In the genomic region with DNA sequence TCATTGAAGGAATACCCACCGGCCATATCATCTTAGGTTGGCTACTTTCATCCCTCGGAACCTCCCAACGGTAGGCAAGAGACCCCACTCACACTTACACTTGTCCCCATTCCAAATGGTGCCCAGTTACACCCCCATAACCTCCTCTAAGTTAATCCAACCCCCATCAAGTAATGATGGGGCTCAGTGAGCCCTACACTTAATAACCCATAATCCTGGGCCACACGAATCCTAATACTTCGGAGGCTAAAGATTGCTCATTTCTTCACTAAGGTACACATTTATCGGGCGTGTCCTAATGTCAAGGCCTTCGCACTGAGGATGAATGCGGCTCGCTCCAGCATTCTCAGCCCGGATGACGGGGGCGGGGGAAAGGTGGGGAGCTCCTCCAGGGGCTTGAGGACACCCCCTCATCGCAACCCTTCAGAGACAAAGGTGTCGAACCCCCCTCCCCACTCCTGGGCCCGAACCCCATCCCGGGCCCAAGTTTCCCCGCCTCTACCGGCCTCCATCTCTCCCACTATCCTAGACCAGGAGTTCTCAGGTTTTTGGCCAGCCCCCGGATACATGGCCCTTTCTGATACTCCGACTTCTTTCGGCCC, we compare ENCODE assay signal across 10 cellular contexts. TPM values are rescaled to one million over a fixed set of nuclear protein-coding genes. Genes with fewer than 3 reads are reported as not detected.
DNase-seq lines count a peak whose midpoint lies in the region; ATAC-seq lines count a peak whose summit lies in the region.
"Had no signal": no experiment of that assay in that cellular context is flagged by ENCODE, and none has a peak within 500 bp of the region (broad histone marks: within the 10 kb centered on the region; RNA-seq: fewer than 3 reads in every experiment).

No MANE protein-coding gene starts in this region.

- H3K4me3 ChIP-seq in effector memory CD4-positive, alpha-beta T cell (ENCODE audit: insufficient read depth, low read depth, low read length, poor library complexity, severe bottlenecking): peak overlapping the region; percentile 66
- peak overlapping the region; percentile 91 for H3K4me3 ChIP-seq in neuron (ENCODE audit: low read length)

- no peak overlapping the region for H3K27ac Mint-ChIP-seq in stimulated activated memory B cell treated with anti-CD40 and anti-IgM and Interleukin-4, amounts not matched to agents 10 μg/mL and 1 μg/mL and 100 μg/mL, for 72 hours
- H3K27ac Mint-ChIP-seq: natural killer cell treated with Interleukin-12 subunit alpha and Interleukin-12 subunit beta and Interleukin-15 and Interleukin-18, amount 100 ng/mL, for 72 hours had no signal

- H3K9me3 Mint-ChIP-seq in stimulated activated memory B cell treated with anti-CD40 and anti-IgM and Interleukin-4, amounts not matched to agents 10 μg/mL and 1 μg/mL and 100 μg/mL, for 72 hours: no peaks in the 10 kb centered on the region
- H3K9me3 Mint-ChIP-seq: natural killer cell treated with Interleukin-12 subunit alpha and Interleukin-12 subunit beta and Interleukin-15 and Interleukin-18, amount 100 ng/mL, for 72 hours had no signal

- no peaks in the 10 kb centered on the region for H3K27me3 Mint-ChIP-seq in stimulated activated memory B cell treated with anti-CD40 and anti-IgM and Interleukin-4, amounts not matched to agents 10 μg/mL and 1 μg/mL and 100 μg/mL, for 72 hours
- H3K27me3 Mint-ChIP-seq: natural killer cell treated with Interleukin-12 subunit alpha and Interleukin-12 subunit beta and Interleukin-15 and Interleukin-18, amount 100 ng/mL, for 72 hours had no signal

- H3K27me3 ChIP-seq in effector memory CD4-positive, alpha-beta T cell (replicated peaks; ENCODE audit: control insufficient read depth, insufficient read depth, low read length, poor library complexity, severe bottlenecking): no peaks in the 10 kb centered on the region
- no peaks in the 10 kb centered on the region for H3K27me3 ChIP-seq in neuron (ENCODE audit: insufficient read depth, low read length)

- H3K4me1 Mint-ChIP-seq in stimulated activated memory B cell treated with anti-CD40 and anti-IgM and Interleukin-4, amounts not matched to agents 10 μg/mL and 1 μg/mL and 100 μg/mL, for 72 hours: peaks cover 12% of the 10 kb centered on the region

- no peak overlapping the region for H2AFZ ChIP-seq in neuron (ENCODE audit: low read depth, low read length)

- no peak for ATAC-seq in stimulated activated memory B cell treated with anti-CD40 and anti-IgM and Interleukin-4, amounts not matched to agents 10 μg/mL and 1 μg/mL and 100 μg/mL, for 72 hours

- peaks cover 42% of the 10 kb centered on the region for H3K36me3 ChIP-seq in effector memory CD4-positive, alpha-beta T cell (ENCODE audit: control insufficient read depth, insufficient read depth, low read length)
- peaks cover 46% of the 10 kb centered on the region for H3K36me3 ChIP-seq in neuron (ENCODE audit: insufficient read depth, low read length)

- no peak overlapping the region for H3K4me3 Mint-ChIP-seq in stimulated activated memory B cell treated with anti-CD40 and anti-IgM and Interleukin-4, amounts not matched to agents 10 μg/mL and 1 μg/mL and 100 μg/mL, for 72 hours
- H3K4me3 Mint-ChIP-seq: natural killer cell treated with Interleukin-12 subunit alpha and Interleukin-12 subunit beta and Interleukin-15 and Interleukin-18, amount 100 ng/mL, for 72 hours had no signal

- DNase-seq in D341Med (ENCODE audit: low spot score) (peak; percentile 15), HT-29 (ENCODE audit: low spot score) (peak; percentile 22), retina (no peak), kidney glomerular epithelial cell (lab: John Stamatoyannopoulos, UW) (no peak), NCI-H2107 (lab: John Stamatoyannopoulos, UW) (no peak)
- peak in 1 of 3 donors; percentile 3 for DNase-seq in effector memory CD4-positive, alpha-beta T cell

- peaks cover 12% of the 10 kb centered on the region for H3K4me1 ChIP-seq in effector memory CD4-positive, alpha-beta T cell (ENCODE audit: control insufficient read depth, insufficient read depth, low read length, poor library complexity, severe bottlenecking)
- peaks cover 14% of the 10 kb centered on the region for H3K4me1 ChIP-seq in neuron (ENCODE audit: insufficient read depth, low read length)

- H3K27ac ChIP-seq in effector memory CD4-positive, alpha-beta T cell (ENCODE audit: insufficient read depth, low read length, poor library complexity, severe bottlenecking): peak overlapping the region; percentile 90

- H3K9me3 ChIP-seq in effector memory CD4-positive, alpha-beta T cell (ENCODE audit: control insufficient read depth, low read length): no peaks in the 10 kb centered on the region
- no peaks in the 10 kb centered on the region for H3K9me3 ChIP-seq in neuron (ENCODE audit: low read length)

- peaks cover 45% of the 10 kb centered on the region for H3K36me3 Mint-ChIP-seq in stimulated activated memory B cell treated with anti-CD40 and anti-IgM and Interleukin-4, amounts not matched to agents 10 μg/mL and 1 μg/mL and 100 μg/mL, for 72 hours

RNA-seq across cellular contexts. Expression of a gene that starts 0.4 kb away (rescaled TPM):
- 144 and 159 TPM in 2 replicates for total RNA-seq in HT-29 (2014; rRNA removed; shearing (Covaris generic))

RNA-seq across cellular contexts. Expression of a gene that starts 8.1 kb away (rescaled TPM):
- total RNA-seq in HT-29 (2014; rRNA removed; shearing (Covaris generic)): not detected in 2 replicates
- total RNA-seq: M059J; natural killer cell treated with Interleukin-12 subunit alpha and Interleukin-12 subunit beta and Interleukin-15 and Interleukin-18, amount 100 ng/mL, for 72 hours had no signal

RNA-seq across cellular contexts. Expression of a gene that starts 11.9 kb away (rescaled TPM):
- total RNA-seq in HT-29 (2014; rRNA removed; shearing (Covaris generic)): 45.5 and 46.0 TPM in 2 replicates

RNA-seq across cellular contexts. Expression of a gene that starts 36.5 kb away (rescaled TPM):
- total RNA-seq in HT-29 (2014; rRNA removed; shearing (Covaris generic)): 63.7 and 69.4 TPM in 2 replicates

RNA-seq across cellular contexts. Expression of a gene that starts 42.1 kb away (rescaled TPM):
- 0.15 TPM in 1 of 2 replicates, not detected in the other for total RNA-seq in HT-29 (2014; rRNA removed; shearing (Covaris generic))
- total RNA-seq: M059J; natural killer cell treated with Interleukin-12 subunit alpha and Interleukin-12 subunit beta and Interleukin-15 and Interleukin-18, amount 100 ng/mL, for 72 hours had no signal

Comparison
In these comparisons a context has a peak if more than half of its experiments do, and no peak if none do; other contexts are left out.
1. DNase-seq: peak in D341Med (single experiment) and HT-29 (single experiment); none in retina (single experiment), kidney glomerular epithelial cell (single experiment) and NCI-H2107 (single experiment).